1 cellular context compared by ENCODE assay signal in genomic region chr2:88054300-88055048, GRCh38.
TF ChIP-seq lines count a peak whose summit lies in the region.

No MANE protein-coding gene starts in this region.

TF ChIP-seq in liver, 16 proteins besides CTCF, POLR2A, EP300 and RAD21 (continued from another document):
- TF ChIP-seq REST (IDR thresholded peaks at IDR 0.05), result no peak
- no peak for TF ChIP-seq FOXA2 (IDR thresholded peaks at IDR 0.05)
- no peak for TF ChIP-seq JUND (IDR thresholded peaks at IDR 0.05)
- TF ChIP-seq GABPA (IDR thresholded peaks at IDR 0.05 in 1 of 2, conservative IDR thresholded peaks at IDR 0.05 in 1 of 2), result no peak
- no peak for TF ChIP-seq FOXA1 (IDR thresholded peaks at IDR 0.05)
- no peak for TF ChIP-seq HNF4G (IDR thresholded peaks at IDR 0.05)
- no peak for TF ChIP-seq NR2F2 (IDR thresholded peaks at IDR 0.05)
- no peak for TF ChIP-seq EGR1 (IDR thresholded peaks at IDR 0.05; ENCODE audit: low read depth in 2 of 2)
- no peak for TF ChIP-seq ATF3 (IDR thresholded peaks at IDR 0.05)
- TF ChIP-seq SP1 (IDR thresholded peaks at IDR 0.05), result no peak
- TF ChIP-seq ZBTB33 (IDR thresholded peaks at IDR 0.05), result no peak
- no peak for TF ChIP-seq YY1 (IDR thresholded peaks at IDR 0.05)
- TF ChIP-seq TAF1 (conservative IDR thresholded peaks at IDR 0.05), result no peak
- TF ChIP-seq MAX (IDR thresholded peaks at IDR 0.05), result no peak
- TF ChIP-seq RXRA (IDR thresholded peaks at IDR 0.05), result no peak
